Comparison of ENCODE assay signal across 1 cellular context in the genomic region with DNA sequence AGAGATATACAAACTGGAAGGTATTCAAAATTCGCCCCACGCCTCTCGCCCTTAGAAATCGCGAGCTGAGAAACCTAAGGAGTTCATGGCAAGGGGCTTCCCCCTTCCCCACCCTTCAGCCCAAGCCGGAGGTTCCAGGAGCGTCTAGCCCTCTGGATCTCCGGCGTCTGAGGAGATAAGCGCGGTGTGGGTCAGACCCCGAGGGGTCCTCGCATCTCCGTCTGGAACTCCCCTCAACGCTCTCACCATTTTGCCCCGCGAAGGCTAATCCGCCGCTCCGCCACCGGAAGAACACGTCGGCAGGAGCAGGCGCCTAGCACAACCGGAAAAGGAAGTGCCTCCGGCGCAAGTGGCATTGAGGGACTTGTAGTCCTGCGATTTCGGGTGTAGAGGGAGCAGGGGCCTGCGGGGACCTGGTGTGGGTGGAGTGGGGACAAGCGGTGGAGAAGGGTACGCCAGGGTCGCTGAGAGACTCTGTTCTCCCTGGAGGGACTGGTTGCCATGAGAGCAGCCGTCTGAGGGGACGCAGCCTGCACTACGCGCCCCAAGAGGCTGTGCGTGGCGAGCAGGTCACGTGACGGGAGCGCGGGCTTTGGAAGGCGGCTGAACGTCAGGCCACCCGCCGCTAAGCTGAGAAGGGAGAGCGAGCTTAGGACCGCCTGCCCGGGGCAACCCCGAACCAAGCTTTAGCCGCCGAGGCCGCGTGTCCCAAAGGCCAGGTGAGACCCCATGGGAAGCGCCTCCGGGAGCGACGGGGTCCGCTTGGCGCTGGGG.
A peak's percentile ranks its signal among the peaks of the same experiment; 100 is the strongest.
TF ChIP-seq lines count a peak whose summit lies in the region.

A gene with protein sequence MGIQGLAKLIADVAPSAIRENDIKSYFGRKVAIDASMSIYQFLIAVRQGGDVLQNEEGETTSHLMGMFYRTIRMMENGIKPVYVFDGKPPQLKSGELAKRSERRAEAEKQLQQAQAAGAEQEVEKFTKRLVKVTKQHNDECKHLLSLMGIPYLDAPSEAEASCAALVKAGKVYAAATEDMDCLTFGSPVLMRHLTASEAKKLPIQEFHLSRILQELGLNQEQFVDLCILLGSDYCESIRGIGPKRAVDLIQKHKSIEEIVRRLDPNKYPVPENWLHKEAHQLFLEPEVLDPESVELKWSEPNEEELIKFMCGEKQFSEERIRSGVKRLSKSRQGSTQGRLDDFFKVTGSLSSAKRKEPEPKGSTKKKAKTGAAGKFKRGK (plus strand): TSS at position 602 of the 774 bp plus-strand sequence. CDS start 2,451 bp downstream, outside the sequence.
A gene (minus strand): TSS at position 290 of the 774 bp plus-strand sequence. CDS start 41 bp downstream, at position 249.

TF ChIP-seq in HepG2, 621 proteins besides CTCF, POLR2A, EP300 and RAD21 (continued from another document and continues in another):
- TF ChIP-seq, protein P1, sequence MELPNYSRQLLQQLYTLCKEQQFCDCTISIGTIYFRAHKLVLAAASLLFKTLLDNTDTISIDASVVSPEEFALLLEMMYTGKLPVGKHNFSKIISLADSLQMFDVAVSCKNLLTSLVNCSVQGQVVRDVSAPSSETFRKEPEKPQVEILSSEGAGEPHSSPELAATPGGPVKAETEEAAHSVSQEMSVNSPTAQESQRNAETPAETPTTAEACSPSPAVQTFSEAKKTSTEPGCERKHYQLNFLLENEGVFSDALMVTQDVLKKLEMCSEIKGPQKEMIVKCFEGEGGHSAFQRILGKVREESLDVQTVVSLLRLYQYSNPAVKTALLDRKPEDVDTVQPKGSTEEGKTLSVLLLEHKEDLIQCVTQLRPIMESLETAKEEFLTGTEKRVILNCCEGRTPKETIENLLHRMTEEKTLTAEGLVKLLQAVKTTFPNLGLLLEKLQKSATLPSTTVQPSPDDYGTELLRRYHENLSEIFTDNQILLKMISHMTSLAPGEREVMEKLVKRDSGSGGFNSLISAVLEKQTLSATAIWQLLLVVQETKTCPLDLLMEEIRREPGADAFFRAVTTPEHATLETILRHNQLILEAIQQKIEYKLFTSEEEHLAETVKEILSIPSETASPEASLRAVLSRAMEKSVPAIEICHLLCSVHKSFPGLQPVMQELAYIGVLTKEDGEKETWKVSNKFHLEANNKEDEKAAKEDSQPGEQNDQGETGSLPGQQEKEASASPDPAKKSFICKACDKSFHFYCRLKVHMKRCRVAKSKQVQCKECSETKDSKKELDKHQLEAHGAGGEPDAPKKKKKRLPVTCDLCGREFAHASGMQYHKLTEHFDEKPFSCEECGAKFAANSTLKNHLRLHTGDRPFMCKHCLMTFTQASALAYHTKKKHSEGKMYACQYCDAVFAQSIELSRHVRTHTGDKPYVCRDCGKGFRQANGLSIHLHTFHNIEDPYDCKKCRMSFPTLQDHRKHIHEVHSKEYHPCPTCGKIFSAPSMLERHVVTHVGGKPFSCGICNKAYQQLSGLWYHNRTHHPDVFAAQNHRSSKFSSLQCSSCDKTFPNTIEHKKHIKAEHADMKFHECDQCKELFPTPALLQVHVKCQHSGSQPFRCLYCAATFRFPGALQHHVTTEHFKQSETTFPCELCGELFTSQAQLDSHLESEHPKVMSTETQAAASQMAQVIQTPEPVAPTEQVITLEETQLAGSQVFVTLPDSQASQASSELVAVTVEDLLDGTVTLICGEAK (IDR thresholded peaks at IDR 0.05), result peak; percentile 91
- TF ChIP-seq, protein P1 (CRISPR knock-in tag; IDR thresholded peaks at IDR 0.05), result peak; percentile 61; the same call in 1 of the 2 replicates
- 0 out of 2 replicates have a peak, but pooled peaks have one; percentile 22 for TF ChIP-seq NCOR1 (IDR thresholded peaks at IDR 0.05; ENCODE audit: borderline replicate concordance, low read length)
- peak; percentile 86 for TF ChIP-seq PITX1 (CRISPR knock-in tag; IDR thresholded peaks at IDR 0.05)
- 0 out of 2 replicates have a peak, but pooled peaks have one; percentile 73 for TF ChIP-seq ZNF343 (CRISPR knock-in tag; IDR thresholded peaks at IDR 0.05)
- TF ChIP-seq, protein P2, sequence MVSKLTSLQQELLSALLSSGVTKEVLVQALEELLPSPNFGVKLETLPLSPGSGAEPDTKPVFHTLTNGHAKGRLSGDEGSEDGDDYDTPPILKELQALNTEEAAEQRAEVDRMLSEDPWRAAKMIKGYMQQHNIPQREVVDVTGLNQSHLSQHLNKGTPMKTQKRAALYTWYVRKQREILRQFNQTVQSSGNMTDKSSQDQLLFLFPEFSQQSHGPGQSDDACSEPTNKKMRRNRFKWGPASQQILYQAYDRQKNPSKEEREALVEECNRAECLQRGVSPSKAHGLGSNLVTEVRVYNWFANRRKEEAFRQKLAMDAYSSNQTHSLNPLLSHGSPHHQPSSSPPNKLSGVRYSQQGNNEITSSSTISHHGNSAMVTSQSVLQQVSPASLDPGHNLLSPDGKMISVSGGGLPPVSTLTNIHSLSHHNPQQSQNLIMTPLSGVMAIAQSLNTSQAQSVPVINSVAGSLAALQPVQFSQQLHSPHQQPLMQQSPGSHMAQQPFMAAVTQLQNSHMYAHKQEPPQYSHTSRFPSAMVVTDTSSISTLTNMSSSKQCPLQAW (CRISPR knock-in tag; IDR thresholded peaks at IDR 0.05), result peak; percentile 75
- TF ChIP-seq NR2C2 (CRISPR knock-in tag; IDR thresholded peaks at IDR 0.05; ENCODE audit: borderline replicate concordance), result peak; percentile 94
- TF ChIP-seq ZNF501 (CRISPR knock-in tag; IDR thresholded peaks at IDR 0.05), result peak; percentile 93
- peak; percentile 58; the same call in 1 of the 2 replicates for TF ChIP-seq SP2 (CRISPR knock-in tag; IDR thresholded peaks at IDR 0.05)
- peak; percentile 8; the same call in 1 of the 2 replicates for TF ChIP-seq ZC3H13 (CRISPR knock-in tag; IDR thresholded peaks at IDR 0.05)
- peak; percentile 71; the same call in 1 of the 2 replicates for TF ChIP-seq MTF2 (CRISPR knock-in tag; IDR thresholded peaks at IDR 0.05; ENCODE audit: borderline replicate concordance)
- TF ChIP-seq, protein P3, sequence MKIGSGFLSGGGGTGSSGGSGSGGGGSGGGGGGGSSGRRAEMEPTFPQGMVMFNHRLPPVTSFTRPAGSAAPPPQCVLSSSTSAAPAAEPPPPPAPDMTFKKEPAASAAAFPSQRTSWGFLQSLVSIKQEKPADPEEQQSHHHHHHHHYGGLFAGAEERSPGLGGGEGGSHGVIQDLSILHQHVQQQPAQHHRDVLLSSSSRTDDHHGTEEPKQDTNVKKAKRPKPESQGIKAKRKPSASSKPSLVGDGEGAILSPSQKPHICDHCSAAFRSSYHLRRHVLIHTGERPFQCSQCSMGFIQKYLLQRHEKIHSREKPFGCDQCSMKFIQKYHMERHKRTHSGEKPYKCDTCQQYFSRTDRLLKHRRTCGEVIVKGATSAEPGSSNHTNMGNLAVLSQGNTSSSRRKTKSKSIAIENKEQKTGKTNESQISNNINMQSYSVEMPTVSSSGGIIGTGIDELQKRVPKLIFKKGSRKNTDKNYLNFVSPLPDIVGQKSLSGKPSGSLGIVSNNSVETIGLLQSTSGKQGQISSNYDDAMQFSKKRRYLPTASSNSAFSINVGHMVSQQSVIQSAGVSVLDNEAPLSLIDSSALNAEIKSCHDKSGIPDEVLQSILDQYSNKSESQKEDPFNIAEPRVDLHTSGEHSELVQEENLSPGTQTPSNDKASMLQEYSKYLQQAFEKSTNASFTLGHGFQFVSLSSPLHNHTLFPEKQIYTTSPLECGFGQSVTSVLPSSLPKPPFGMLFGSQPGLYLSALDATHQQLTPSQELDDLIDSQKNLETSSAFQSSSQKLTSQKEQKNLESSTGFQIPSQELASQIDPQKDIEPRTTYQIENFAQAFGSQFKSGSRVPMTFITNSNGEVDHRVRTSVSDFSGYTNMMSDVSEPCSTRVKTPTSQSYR (CRISPR knock-in tag; IDR thresholded peaks at IDR 0.05; ENCODE audit: borderline replicate concordance), result no peak
- peak; percentile 64; the same call in 1 of the 2 replicates for TF ChIP-seq ZNF839 (CRISPR knock-in tag; IDR thresholded peaks at IDR 0.05; ENCODE audit: borderline replicate concordance)
- TF ChIP-seq ZBTB38 (CRISPR knock-in tag; IDR thresholded peaks at IDR 0.05), result peak; percentile 79
- TF ChIP-seq, protein P4, sequence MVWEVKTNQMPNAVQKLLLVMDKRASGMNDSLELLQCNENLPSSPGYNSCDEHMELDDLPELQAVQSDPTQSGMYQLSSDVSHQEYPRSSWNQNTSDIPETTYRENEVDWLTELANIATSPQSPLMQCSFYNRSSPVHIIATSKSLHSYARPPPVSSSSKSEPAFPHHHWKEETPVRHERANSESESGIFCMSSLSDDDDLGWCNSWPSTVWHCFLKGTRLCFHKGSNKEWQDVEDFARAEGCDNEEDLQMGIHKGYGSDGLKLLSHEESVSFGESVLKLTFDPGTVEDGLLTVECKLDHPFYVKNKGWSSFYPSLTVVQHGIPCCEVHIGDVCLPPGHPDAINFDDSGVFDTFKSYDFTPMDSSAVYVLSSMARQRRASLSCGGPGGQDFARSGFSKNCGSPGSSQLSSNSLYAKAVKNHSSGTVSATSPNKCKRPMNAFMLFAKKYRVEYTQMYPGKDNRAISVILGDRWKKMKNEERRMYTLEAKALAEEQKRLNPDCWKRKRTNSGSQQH (CRISPR knock-in tag; IDR thresholded peaks at IDR 0.05; ENCODE audit: low read depth), result peak; percentile 60; the same call in 1 of the 2 replicates
- TF ChIP-seq, protein P5, sequence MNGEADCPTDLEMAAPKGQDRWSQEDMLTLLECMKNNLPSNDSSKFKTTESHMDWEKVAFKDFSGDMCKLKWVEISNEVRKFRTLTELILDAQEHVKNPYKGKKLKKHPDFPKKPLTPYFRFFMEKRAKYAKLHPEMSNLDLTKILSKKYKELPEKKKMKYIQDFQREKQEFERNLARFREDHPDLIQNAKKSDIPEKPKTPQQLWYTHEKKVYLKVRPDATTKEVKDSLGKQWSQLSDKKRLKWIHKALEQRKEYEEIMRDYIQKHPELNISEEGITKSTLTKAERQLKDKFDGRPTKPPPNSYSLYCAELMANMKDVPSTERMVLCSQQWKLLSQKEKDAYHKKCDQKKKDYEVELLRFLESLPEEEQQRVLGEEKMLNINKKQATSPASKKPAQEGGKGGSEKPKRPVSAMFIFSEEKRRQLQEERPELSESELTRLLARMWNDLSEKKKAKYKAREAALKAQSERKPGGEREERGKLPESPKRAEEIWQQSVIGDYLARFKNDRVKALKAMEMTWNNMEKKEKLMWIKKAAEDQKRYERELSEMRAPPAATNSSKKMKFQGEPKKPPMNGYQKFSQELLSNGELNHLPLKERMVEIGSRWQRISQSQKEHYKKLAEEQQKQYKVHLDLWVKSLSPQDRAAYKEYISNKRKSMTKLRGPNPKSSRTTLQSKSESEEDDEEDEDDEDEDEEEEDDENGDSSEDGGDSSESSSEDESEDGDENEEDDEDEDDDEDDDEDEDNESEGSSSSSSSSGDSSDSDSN (CRISPR knock-in tag; IDR thresholded peaks at IDR 0.05), result 0 out of 2 replicates have a peak, but pooled peaks have one; percentile 49
- TF ChIP-seq KDM2A (CRISPR knock-in tag; IDR thresholded peaks at IDR 0.05; ENCODE audit: borderline replicate concordance, low read depth), result peak; percentile 81
- 0 out of 2 replicates have a peak, but pooled peaks have one; percentile 2 for TF ChIP-seq SRF (IDR thresholded peaks at IDR 0.05; ENCODE audit: low read depth, low read length)
- peak; percentile 71 for TF ChIP-seq HNRNPLL (IDR thresholded peaks at IDR 0.05; ENCODE audit: low read depth, low read length, poor library complexity, severe bottlenecking)
- TF ChIP-seq ZNF777 (CRISPR knock-in tag; IDR thresholded peaks at IDR 0.05), result peak; percentile 74
- TF ChIP-seq FOXK1 (CRISPR knock-in tag; IDR thresholded peaks at IDR 0.05; ENCODE audit: borderline replicate concordance, low read depth), result peak; percentile 63; the same call in 1 of the 2 replicates
- peak; percentile 55; the same call in 1 of the 2 replicates for TF ChIP-seq KLF6 (CRISPR knock-in tag; IDR thresholded peaks at IDR 0.05)
- peak; percentile 98 for TF ChIP-seq SAP130 (CRISPR knock-in tag; IDR thresholded peaks at IDR 0.05; ENCODE audit: low read depth)
- TF ChIP-seq REPIN1 (CRISPR knock-in tag; IDR thresholded peaks at IDR 0.05; ENCODE audit: borderline replicate concordance, low read depth), result peak; percentile 78; the same call in 1 of the 2 replicates
- TF ChIP-seq ZNF101 (CRISPR knock-in tag; IDR thresholded peaks at IDR 0.05; ENCODE audit: borderline replicate concordance, low read depth), result no peak
- 0 out of 2 replicates have a peak, but pooled peaks have one; percentile 76 for TF ChIP-seq SMAD1 (CRISPR knock-in tag; IDR thresholded peaks at IDR 0.05; ENCODE audit: borderline replicate concordance, low read depth)
- TF ChIP-seq ATF1 (CRISPR knock-in tag; IDR thresholded peaks at IDR 0.05), result peak; percentile 76
- TF ChIP-seq U2AF1 (optimal IDR thresholded peaks at IDR 0.05; ENCODE audit: low read depth, low read length), result peak; percentile 81
- TF ChIP-seq ZEB1 (IDR thresholded peaks at IDR 0.05; ENCODE audit: insufficient replicate concordance, low read depth), result no peak
- TF ChIP-seq NKX3-1 (CRISPR knock-in tag; IDR thresholded peaks at IDR 0.05), result peak; percentile 57; the same call in 1 of the 2 replicates
- TF ChIP-seq, protein P6, sequence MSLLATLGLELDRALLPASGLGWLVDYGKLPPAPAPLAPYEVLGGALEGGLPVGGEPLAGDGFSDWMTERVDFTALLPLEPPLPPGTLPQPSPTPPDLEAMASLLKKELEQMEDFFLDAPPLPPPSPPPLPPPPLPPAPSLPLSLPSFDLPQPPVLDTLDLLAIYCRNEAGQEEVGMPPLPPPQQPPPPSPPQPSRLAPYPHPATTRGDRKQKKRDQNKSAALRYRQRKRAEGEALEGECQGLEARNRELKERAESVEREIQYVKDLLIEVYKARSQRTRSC (CRISPR knock-in tag; IDR thresholded peaks at IDR 0.05; ENCODE audit: low read depth), result 0 out of 2 replicates have a peak, but pooled peaks have one; percentile 87
- peak; percentile 94 for TF ChIP-seq YEATS2 (CRISPR knock-in tag; IDR thresholded peaks at IDR 0.05; ENCODE audit: borderline replicate concordance)
- peak; percentile 44 for TF ChIP-seq TAF15 (IDR thresholded peaks at IDR 0.05; ENCODE audit: low read depth, low read length, poor library complexity, severe bottlenecking)
